In genomic region chr14:102928412-102929348, GRCh38 we compare ENCODE assay signal across 1 cellular context.
TF ChIP-seq lines count a peak whose summit lies in the region.

No MANE protein-coding gene starts in this region.

TF ChIP-seq in HEK293, 187 proteins besides CTCF, POLR2A, EP300 and RAD21 (continued from another document):
- TF ChIP-seq SETDB1 (IDR thresholded peaks at IDR 0.05; ENCODE audit: insufficient read length, low read length) = no peak
- TF ChIP-seq ZNF501 (tag by site-specific recombination; IDR thresholded peaks at IDR 0.05) = no peak
- TF ChIP-seq, protein P1, sequence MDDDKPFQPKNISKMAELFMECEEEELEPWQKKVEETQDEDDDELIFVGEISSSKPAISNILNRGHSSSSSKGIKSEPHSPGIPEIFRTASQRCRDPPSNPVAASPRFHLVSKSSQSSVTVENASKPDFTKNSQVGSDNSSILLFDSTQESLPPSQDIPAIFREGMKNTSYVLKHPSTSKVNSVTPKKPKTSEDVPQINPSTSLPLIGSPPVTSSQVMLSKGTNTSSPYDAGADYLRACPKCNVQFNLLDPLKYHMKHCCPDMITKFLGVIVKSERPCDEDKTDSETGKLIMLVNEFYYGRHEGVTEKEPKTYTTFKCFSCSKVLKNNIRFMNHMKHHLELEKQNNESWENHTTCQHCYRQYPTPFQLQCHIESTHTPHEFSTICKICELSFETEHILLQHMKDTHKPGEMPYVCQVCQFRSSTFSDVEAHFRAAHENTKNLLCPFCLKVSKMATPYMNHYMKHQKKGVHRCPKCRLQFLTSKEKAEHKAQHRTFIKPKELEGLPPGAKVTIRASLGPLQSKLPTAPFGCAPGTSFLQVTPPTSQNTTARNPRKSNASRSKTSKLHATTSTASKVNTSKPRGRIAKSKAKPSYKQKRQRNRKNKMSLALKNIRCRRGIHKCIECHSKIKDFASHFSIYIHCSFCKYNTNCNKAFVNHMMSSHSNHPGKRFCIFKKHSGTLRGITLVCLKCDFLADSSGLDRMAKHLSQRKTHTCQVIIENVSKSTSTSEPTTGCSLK (tag by site-specific recombination; IDR thresholded peaks at IDR 0.05) = no peak
- TF ChIP-seq ZNF175 (tag by site-specific recombination; IDR thresholded peaks at IDR 0.05) = no peak
- TF ChIP-seq, protein P2, sequence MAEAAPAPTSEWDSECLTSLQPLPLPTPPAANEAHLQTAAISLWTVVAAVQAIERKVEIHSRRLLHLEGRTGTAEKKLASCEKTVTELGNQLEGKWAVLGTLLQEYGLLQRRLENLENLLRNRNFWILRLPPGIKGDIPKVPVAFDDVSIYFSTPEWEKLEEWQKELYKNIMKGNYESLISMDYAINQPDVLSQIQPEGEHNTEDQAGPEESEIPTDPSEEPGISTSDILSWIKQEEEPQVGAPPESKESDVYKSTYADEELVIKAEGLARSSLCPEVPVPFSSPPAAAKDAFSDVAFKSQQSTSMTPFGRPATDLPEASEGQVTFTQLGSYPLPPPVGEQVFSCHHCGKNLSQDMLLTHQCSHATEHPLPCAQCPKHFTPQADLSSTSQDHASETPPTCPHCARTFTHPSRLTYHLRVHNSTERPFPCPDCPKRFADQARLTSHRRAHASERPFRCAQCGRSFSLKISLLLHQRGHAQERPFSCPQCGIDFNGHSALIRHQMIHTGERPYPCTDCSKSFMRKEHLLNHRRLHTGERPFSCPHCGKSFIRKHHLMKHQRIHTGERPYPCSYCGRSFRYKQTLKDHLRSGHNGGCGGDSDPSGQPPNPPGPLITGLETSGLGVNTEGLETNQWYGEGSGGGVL (tag by site-specific recombination; IDR thresholded peaks at IDR 0.05) = no peak
- TF ChIP-seq ZNF121 (tag by site-specific recombination; IDR thresholded peaks at IDR 0.05) = no peak
- TF ChIP-seq ZNF138 (tag by site-specific recombination; IDR thresholded peaks at IDR 0.05; ENCODE audit: borderline replicate concordance) = no peak
- no peak for TF ChIP-seq ZNF394 (tag by site-specific recombination; IDR thresholded peaks at IDR 0.05; ENCODE audit: borderline replicate concordance)
- no peak for TF ChIP-seq ZNF211 (tag by site-specific recombination; IDR thresholded peaks at IDR 0.05; ENCODE audit: low read depth)
- TF ChIP-seq YY2 (tag by site-specific recombination; IDR thresholded peaks at IDR 0.05) = no peak
- TF ChIP-seq ZNF48 (tag by site-specific recombination; IDR thresholded peaks at IDR 0.05) = no peak
- no peak for TF ChIP-seq ZNF112 (tag by site-specific recombination; IDR thresholded peaks at IDR 0.05)
- no peak for TF ChIP-seq MYNN (tag by site-specific recombination; IDR thresholded peaks at IDR 0.05; ENCODE audit: borderline replicate concordance)
- TF ChIP-seq ZNF654 (tag by site-specific recombination; IDR thresholded peaks at IDR 0.05; ENCODE audit: low read depth) = no peak
- TF ChIP-seq ZNF530 (tag by site-specific recombination; IDR thresholded peaks at IDR 0.05; ENCODE audit: low read depth) = no peak
- TF ChIP-seq ZSCAN23 (tag by site-specific recombination; IDR thresholded peaks at IDR 0.05) = no peak
- no peak for TF ChIP-seq ZFP37 (tag by site-specific recombination; IDR thresholded peaks at IDR 0.05)
- TF ChIP-seq ZNF777 (tag by site-specific recombination; IDR thresholded peaks at IDR 0.05; ENCODE audit: borderline replicate concordance) = no peak
- TF ChIP-seq, protein P3, sequence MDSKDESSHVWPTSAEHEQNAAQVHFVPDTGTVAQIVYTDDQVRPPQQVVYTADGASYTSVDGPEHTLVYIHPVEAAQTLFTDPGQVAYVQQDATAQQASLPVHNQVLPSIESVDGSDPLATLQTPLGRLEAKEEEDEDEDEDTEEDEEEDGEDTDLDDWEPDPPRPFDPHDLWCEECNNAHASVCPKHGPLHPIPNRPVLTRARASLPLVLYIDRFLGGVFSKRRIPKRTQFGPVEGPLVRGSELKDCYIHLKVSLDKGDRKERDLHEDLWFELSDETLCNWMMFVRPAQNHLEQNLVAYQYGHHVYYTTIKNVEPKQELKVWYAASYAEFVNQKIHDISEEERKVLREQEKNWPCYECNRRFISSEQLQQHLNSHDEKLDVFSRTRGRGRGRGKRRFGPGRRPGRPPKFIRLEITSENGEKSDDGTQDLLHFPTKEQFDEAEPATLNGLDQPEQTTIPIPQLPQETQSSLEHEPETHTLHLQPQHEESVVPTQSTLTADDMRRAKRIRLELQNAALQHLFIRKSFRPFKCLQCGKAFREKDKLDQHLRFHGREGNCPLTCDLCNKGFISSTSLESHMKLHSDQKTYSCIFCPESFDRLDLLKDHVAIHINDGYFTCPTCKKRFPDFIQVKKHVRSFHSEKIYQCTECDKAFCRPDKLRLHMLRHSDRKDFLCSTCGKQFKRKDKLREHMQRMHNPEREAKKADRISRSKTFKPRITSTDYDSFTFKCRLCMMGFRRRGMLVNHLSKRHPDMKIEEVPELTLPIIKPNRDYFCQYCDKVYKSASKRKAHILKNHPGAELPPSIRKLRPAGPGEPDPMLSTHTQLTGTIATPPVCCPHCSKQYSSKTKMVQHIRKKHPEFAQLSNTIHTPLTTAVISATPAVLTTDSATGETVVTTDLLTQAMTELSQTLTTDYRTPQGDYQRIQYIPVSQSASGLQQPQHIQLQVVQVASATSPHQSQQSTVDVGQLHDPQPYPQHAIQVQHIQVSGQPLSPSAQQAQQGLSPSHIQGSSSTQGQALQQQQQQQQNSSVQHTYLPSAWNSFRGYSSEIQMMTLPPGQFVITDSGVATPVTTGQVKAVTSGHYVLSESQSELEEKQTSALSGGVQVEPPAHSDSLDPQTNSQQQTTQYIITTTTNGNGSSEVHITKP (tag by site-specific recombination; IDR thresholded peaks at IDR 0.05) = no peak
- TF ChIP-seq SALL2 (tag by site-specific recombination; IDR thresholded peaks at IDR 0.05; ENCODE audit: borderline replicate concordance) = no peak
- TF ChIP-seq, protein P4, sequence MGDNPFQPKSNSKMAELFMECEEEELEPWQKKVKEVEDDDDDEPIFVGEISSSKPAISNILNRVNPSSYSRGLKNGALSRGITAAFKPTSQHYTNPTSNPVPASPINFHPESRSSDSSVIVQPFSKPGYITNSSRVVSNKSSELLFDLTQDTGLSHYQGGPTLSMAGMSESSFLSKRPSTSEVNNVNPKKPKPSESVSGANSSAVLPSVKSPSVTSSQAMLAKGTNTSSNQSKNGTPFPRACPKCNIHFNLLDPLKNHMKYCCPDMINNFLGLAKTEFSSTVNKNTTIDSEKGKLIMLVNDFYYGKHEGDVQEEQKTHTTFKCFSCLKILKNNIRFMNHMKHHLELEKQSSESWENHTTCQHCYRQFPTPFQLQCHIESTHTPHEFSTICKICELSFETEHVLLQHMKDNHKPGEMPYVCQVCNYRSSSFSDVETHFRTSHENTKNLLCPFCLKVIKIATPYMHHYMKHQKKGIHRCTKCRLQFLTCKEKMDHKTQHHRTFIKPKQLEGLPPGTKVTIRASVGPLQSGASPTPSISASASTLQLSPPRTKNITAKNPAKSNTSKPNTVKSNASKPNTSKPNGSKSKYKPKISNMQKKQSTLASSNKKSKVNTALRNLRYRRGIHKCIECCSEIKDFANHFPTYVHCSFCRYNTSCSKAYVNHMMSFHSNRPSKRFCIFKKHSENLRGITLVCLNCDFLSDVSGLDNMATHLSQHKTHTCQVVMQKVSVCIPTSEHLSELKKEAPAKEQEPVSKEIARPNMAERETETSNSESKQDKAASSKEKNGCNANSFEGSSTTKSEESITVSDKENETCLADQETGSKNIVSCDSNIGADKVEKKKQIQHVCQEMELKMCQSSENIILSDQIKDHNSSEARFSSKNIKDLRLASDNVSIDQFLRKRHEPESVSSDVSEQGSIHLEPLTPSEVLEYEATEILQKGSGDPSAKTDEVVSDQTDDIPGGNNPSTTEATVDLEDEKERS (tag by site-specific recombination; IDR thresholded peaks at IDR 0.05) = no peak
- TF ChIP-seq, protein P5, sequence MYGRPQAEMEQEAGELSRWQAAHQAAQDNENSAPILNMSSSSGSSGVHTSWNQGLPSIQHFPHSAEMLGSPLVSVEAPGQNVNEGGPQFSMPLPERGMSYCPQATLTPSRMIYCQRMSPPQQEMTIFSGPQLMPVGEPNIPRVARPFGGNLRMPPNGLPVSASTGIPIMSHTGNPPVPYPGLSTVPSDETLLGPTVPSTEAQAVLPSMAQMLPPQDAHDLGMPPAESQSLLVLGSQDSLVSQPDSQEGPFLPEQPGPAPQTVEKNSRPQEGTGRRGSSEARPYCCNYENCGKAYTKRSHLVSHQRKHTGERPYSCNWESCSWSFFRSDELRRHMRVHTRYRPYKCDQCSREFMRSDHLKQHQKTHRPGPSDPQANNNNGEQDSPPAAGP (tag by site-specific recombination; IDR thresholded peaks at IDR 0.05) = 0 out of 2 replicates have a peak, but pooled peaks have one; percentile 26
- TF ChIP-seq SP3 (tag by site-specific recombination; IDR thresholded peaks at IDR 0.05) = peak; percentile 64
- no peak for TF ChIP-seq RBAK (tag by site-specific recombination; IDR thresholded peaks at IDR 0.05)
- TF ChIP-seq ZNF621 (tag by site-specific recombination; IDR thresholded peaks at IDR 0.05) = no peak
- TF ChIP-seq ZNF2 (tag by site-specific recombination; IDR thresholded peaks at IDR 0.05) = no peak
- TF ChIP-seq GLI2 (tag by site-specific recombination; IDR thresholded peaks at IDR 0.05; ENCODE audit: borderline replicate concordance, low read depth) = no peak
- no peak for TF ChIP-seq ZBTB1 (tag by site-specific recombination; IDR thresholded peaks at IDR 0.05)
- TF ChIP-seq TCF7L2 (IDR thresholded peaks at IDR 0.05; ENCODE audit: borderline replicate concordance, low read depth, low read length) = no peak
- TF ChIP-seq ZNF449 (tag by site-specific recombination; IDR thresholded peaks at IDR 0.05) = no peak
- TF ChIP-seq ZBTB26 (tag by site-specific recombination; optimal IDR thresholded peaks at IDR 0.05) = no peak
- no peak for TF ChIP-seq ZNF366 (tag by site-specific recombination; conservative IDR thresholded peaks at IDR 0.05)
- no peak for TF ChIP-seq ZNF19 (tag by site-specific recombination; IDR thresholded peaks at IDR 0.05; ENCODE audit: low read depth)
- no peak for TF ChIP-seq ZNF416 (tag by site-specific recombination; IDR thresholded peaks at IDR 0.05)
- TF ChIP-seq, protein P6, sequence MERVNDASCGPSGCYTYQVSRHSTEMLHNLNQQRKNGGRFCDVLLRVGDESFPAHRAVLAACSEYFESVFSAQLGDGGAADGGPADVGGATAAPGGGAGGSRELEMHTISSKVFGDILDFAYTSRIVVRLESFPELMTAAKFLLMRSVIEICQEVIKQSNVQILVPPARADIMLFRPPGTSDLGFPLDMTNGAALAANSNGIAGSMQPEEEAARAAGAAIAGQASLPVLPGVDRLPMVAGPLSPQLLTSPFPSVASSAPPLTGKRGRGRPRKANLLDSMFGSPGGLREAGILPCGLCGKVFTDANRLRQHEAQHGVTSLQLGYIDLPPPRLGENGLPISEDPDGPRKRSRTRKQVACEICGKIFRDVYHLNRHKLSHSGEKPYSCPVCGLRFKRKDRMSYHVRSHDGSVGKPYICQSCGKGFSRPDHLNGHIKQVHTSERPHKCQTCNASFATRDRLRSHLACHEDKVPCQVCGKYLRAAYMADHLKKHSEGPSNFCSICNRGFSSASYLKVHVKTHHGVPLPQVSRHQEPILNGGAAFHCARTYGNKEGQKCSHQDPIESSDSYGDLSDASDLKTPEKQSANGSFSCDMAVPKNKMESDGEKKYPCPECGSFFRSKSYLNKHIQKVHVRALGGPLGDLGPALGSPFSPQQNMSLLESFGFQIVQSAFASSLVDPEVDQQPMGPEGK (tag by site-specific recombination; IDR thresholded peaks at IDR 0.05) = peak; percentile 16; the same call in 1 of the 2 replicates
- no peak for TF ChIP-seq ZNF571 (tag by site-specific recombination; IDR thresholded peaks at IDR 0.05)
- TF ChIP-seq ZNF132 (tag by site-specific recombination; IDR thresholded peaks at IDR 0.05; ENCODE audit: borderline replicate concordance) = no peak
- no peak for TF ChIP-seq ZNF639 (tag by site-specific recombination; IDR thresholded peaks at IDR 0.05)
- TF ChIP-seq KLF1 (tag by site-specific recombination; IDR thresholded peaks at IDR 0.05) = peak; percentile 62; the same call in 1 of the 2 replicates
- no peak for TF ChIP-seq ZNF658 (tag by site-specific recombination; IDR thresholded peaks at IDR 0.05)
